13 cellular contexts compared by ENCODE assay signal in genomic region chr20:1533059-1533458, GRCh38. TPM values are rescaled to one million over a fixed set of nuclear protein-coding genes. Genes with fewer than 3 reads are reported as not detected.
DNase-seq lines count a peak whose midpoint lies in the region; ATAC-seq and TF ChIP-seq lines count a peak whose summit lies in the region.
"Had no signal": no experiment of that assay in that cellular context is flagged by ENCODE, and none has a peak within 500 bp of the region (broad histone marks: within the 10 kb centered on the region; RNA-seq: fewer than 3 reads in every experiment).

No MANE protein-coding gene starts in this region.

- no peaks in the 10 kb centered on the region for H3K36me3 Mint-ChIP-seq in GM23338 (ENCODE audit: low read depth)
- H3K36me3 Mint-ChIP-seq: IgD-negative memory B cell had no signal

- TF ChIP-seq CTCF in GM23338 (conservative IDR thresholded peaks at IDR 0.05; ENCODE audit: low read depth in 2 of 2) (peak; percentile 46 to 70), omental fat pad (IDR thresholded peaks at IDR 0.05) (no peak)

- H3K4me3 ChIP-seq in GM23338 (no peak overlapping the region), MG63 (no peak overlapping the region)
- H3K4me3 ChIP-seq: heart right ventricle had no signal

- H3K27me3 Mint-ChIP-seq in GM23338 (ENCODE audit: insufficient read depth, low read depth, poor library complexity), result peaks cover 4% of the 10 kb centered on the region

- no peaks in the 10 kb centered on the region for H3K4me1 ChIP-seq in GM23338 (ENCODE audit: insufficient read depth)

- H3K79me2 ChIP-seq in GM23338 (replicated peaks; ENCODE audit: insufficient read depth), result no peaks in the 10 kb centered on the region

- H3K27ac Mint-ChIP-seq in GM23338, result no peak overlapping the region
- H3K27ac Mint-ChIP-seq: IgD-negative memory B cell had no signal

- DNase-seq in SKM-1 treated with dmso at 0.1 percent for 144 hours (lab: John Stamatoyannopoulos, UW; ENCODE audit: unreplicated experiment) (peak; percentile 3), SKM-1 (lab: John Stamatoyannopoulos, UW; ENCODE audit: unreplicated experiment) (no peak), GM23338 (ENCODE audit: low spot score) (peak; percentile 65), RPMI7951 (ENCODE audit: low read depth) (peak; percentile 81), iPS-NIHi11 (ENCODE audit: low spot score) (peak; percentile 19), MG63 (no peak), omental fat pad (ENCODE audit: low spot score) (no peak)
- DNase-seq: heart right ventricle had no signal

- no peak overlapping the region for H3K4me3 Mint-ChIP-seq in GM23338
- H3K4me3 Mint-ChIP-seq: IgD-negative memory B cell had no signal

- H3K36me3 ChIP-seq in GM23338 (ENCODE audit: insufficient read depth), result no peaks in the 10 kb centered on the region
- H3K36me3 ChIP-seq in MG63, result no peaks in the 10 kb centered on the region
- H3K36me3 ChIP-seq: heart right ventricle had no signal

- peak overlapping the region; percentile 72; the same call in 1 of the 2 replicates for H2AFZ ChIP-seq in GM23338

- no peaks in the 10 kb centered on the region for H3K9me3 Mint-ChIP-seq in GM23338

- no peaks in the 10 kb centered on the region for H3F3A ChIP-seq in GM23338 (replicated peaks; ENCODE audit: low read depth)

- H3K9me3 ChIP-seq in MG63, result no peaks in the 10 kb centered on the region

- H3K4me1 Mint-ChIP-seq in GM23338, result no peaks in the 10 kb centered on the region

- no peak overlapping the region for H3K4me2 ChIP-seq in GM23338

- H4K20me1 ChIP-seq in GM23338 (replicated peaks; ENCODE audit: insufficient read depth), result no peaks in the 10 kb centered on the region

- H3K27me3 ChIP-seq in GM23338 (ENCODE audit: insufficient read depth) (no peaks in the 10 kb centered on the region), MG63 (no peaks in the 10 kb centered on the region)

- ATAC-seq in GM23338 (peak; percentile 97), HG03565 (IDR thresholded peaks at IDR 0.05; ENCODE audit: unreplicated experiment) (no peak), omental fat pad (ENCODE audit: low FRiP score) (no peak)
- ATAC-seq: heart right ventricle had no signal

- H3K27ac ChIP-seq in GM23338 (ENCODE audit: low read depth), result no peak overlapping the region
- H3K27ac ChIP-seq: heart right ventricle had no signal

- H3K9me2 ChIP-seq in GM23338 (ENCODE audit: insufficient read depth), result no peaks in the 10 kb centered on the region

TF ChIP-seq in GM23338, 12 proteins besides CTCF, POLR2A, EP300 and RAD21:
- no peak for TF ChIP-seq EZH2 (IDR thresholded peaks at IDR 0.05; ENCODE audit: low read depth, unreplicated experiment)
- TF ChIP-seq ETS1 (IDR thresholded peaks at IDR 0.05), result no peak
- TF ChIP-seq CREB1 (CRISPR knock-in tag; IDR thresholded peaks at IDR 0.05; ENCODE audit: low read depth), result no peak
- no peak for TF ChIP-seq NANOG (IDR thresholded peaks at IDR 0.05; ENCODE audit: borderline replicate concordance)
- no peak for TF ChIP-seq STAT1 (IDR thresholded peaks at IDR 0.05; ENCODE audit: unreplicated experiment)
- TF ChIP-seq JUNB (IDR thresholded peaks at IDR 0.05; ENCODE audit: unreplicated experiment), result no peak
- TF ChIP-seq REST (IDR thresholded peaks at IDR 0.05; ENCODE audit: unreplicated experiment), result no peak
- TF ChIP-seq ZNF114 (CRISPR knock-in tag; IDR thresholded peaks at IDR 0.05), result no peak

RNA-seq across cellular contexts. Expression of gene SIRPD, which starts 24.4 kb away (rescaled TPM):
- total RNA-seq in GM23338 (2014; rRNA removed; shearing (Covaris generic)), result not detected in 2 replicates
- polyA plus RNA-seq in GM23338 (2016; fragmentation: Nextera tagmentation; extraction: Ambion mirVana), result not detected in 2 replicates
- total RNA-seq in RPMI7951 (2014; rRNA removed; shearing (Covaris generic)), result 0.36 and 0.68 TPM in 2 replicates
- total RNA-seq in MG63 (2014; rRNA removed; shearing (Covaris generic); ENCODE audit: low replicate concordance), result not detected in 2 replicates
- total RNA-seq in omental fat pad, result 1 to 10 TPM in 1 of 4 donors, under 1 TPM in 1, not detected in 2; 0.96 to 1.1 TPM
- total RNA-seq: activated CD8-positive, alpha-beta memory T cell treated with anti-CD3 and anti-CD28 coated beads for 36 hours; lung microvascular endothelial cell; temporal lobe had no signal
- polyA plus RNA-seq: IgD-negative memory B cell had no signal

RNA-seq across cellular contexts. Expression of gene SIRPB2, which starts 41.8 kb away (rescaled TPM):
- total RNA-seq in GM23338 (2014; rRNA removed; shearing (Covaris generic)), result not detected in 2 replicates
- polyA plus RNA-seq in GM23338 (2016; fragmentation: Nextera tagmentation; extraction: Ambion mirVana), result 0.29 TPM in 1 of 2 replicates, not detected in the other
- not detected in 2 replicates for total RNA-seq in RPMI7951 (2014; rRNA removed; shearing (Covaris generic))
- not detected in 2 replicates for total RNA-seq in MG63 (2014; rRNA removed; shearing (Covaris generic); ENCODE audit: low replicate concordance)
- total RNA-seq in omental fat pad, result 10 to 100 TPM; 13.6 to 35.0 (median 25.7) TPM
- total RNA-seq: activated CD8-positive, alpha-beta memory T cell treated with anti-CD3 and anti-CD28 coated beads for 36 hours had no signal

Comparison
In these comparisons a context has a peak if more than half of its experiments do, and no peak if none do; other contexts are left out.
1. DNase-seq: peak in SKM-1 treated with dmso at 0.1 percent for 144 hours (single experiment), GM23338 (single experiment), RPMI7951 (single experiment) and iPS-NIHi11 (single experiment); none in SKM-1 (single experiment), MG63 (single experiment) and omental fat pad (single experiment).
2. CTCF ChIP-seq: peak in GM23338 (2 of 2); none in omental fat pad (0 of 3).
3. RNA of gene SIRPB2, which starts 41.8 kb away (total RNA-seq): 13.6 to 35.0 TPM in omental fat pad; not detected in GM23338, not detected in RPMI7951 and not detected in MG63; every median in the first group is over 10 times any median in the second.